9 cellular contexts compared by ENCODE assay signal in the genomic region with DNA sequence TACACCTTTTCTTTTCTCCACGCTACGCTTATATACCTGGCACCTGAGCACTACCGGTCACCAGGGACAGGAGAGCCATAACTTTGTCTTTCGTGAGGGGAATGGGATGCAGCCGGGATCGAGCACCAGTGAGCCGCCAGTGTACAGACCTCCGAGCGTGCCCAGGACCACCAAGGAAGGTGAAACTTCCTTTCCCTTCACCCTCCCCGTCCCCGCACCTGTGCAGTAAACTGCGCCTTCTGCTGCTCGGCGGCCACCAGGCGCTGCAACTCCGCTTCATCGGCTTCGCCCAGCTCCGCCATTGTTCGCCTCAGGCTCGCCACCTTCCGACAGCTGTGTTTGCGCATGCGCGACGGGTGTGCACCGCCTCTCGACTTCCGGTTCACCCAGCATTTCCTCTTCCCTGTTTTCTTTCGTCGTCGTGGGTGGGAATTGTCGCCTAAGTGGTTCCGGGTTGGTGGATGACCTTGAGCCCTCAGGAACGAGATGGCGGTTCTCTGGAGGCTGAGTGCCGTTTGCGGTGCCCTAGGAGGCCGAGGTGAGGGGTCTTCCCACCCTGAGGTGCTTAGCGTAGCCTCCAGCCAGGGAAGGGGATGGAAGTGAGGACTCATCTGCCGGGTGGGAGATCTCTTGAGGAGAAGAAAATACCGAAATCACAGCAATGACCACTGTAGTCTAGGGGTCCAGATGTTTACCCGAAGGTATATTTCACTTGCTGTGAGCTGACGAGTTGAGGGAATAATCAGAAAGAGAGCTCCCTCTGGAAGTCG. TPM values are rescaled to one million over a fixed set of nuclear protein-coding genes. Genes with fewer than 3 reads are reported as not detected.
DNase-seq lines count a peak whose midpoint lies in the region; ATAC-seq, FAIRE-seq and TF ChIP-seq lines count a peak whose summit lies in the region.
"Had no signal": no experiment of that assay in that cellular context is flagged by ENCODE, and none has a peak within 500 bp of the region (broad histone marks: within the 10 kb centered on the region; RNA-seq: fewer than 3 reads in every experiment).

A gene (plus strand): TSS at position 452 of the 770 bp plus-strand sequence. CDS start 35 bp downstream, at position 487.
A gene with protein sequence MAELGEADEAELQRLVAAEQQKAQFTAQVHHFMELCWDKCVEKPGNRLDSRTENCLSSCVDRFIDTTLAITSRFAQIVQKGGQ (minus strand): TSS at position 335 of the 770 bp plus-strand sequence. CDS start 33 bp downstream, at position 302.

- peak within 1 kb of the TSS; percentile 31 for H3K27ac ChIP-seq in smooth muscle cell (ENCODE audit: low read depth)

- peak within 1 kb of the TSS; percentile 99 for H3K4me2 ChIP-seq in smooth muscle cell

- peak; percentile 87 for ATAC-seq in GM18907 (IDR thresholded peaks at IDR 0.05; ENCODE audit: unreplicated experiment)
- peak; percentile 91 for ATAC-seq in HG03159 (IDR thresholded peaks at IDR 0.05; ENCODE audit: unreplicated experiment)

- H3K27me3 ChIP-seq in bronchial epithelial cell (ENCODE audit: control insufficient read depth, insufficient read depth, low read length) (no peaks in the 10 kb centered on the region), smooth muscle cell (ENCODE audit: low read depth) (no peaks in the 10 kb centered on the region)

- no peak for FAIRE-seq in bronchial epithelial cell (lab: Jason Lieb, UNC)
- FAIRE-seq: colon had no signal

- H3K4me1 ChIP-seq in smooth muscle cell (ENCODE audit: low read depth) = peaks cover 14% of the 10 kb centered on the region

- peak within 1 kb of the TSS; percentile 85 for H2AFZ ChIP-seq in smooth muscle cell (ENCODE audit: low read depth)

- H3K9me3 ChIP-seq in smooth muscle cell (replicated peaks; ENCODE audit: low read depth) = no peaks in the 10 kb centered on the region

- H3K4me3 ChIP-seq in WI38 (ENCODE audit: low read depth, low read length) (peak within 1 kb of the TSS; percentile 99), bronchial epithelial cell (ENCODE audit: low read depth, low read length) (peak within 1 kb of the TSS; percentile 92), smooth muscle cell (peak within 1 kb of the TSS; percentile 85)

- DNase-seq in AG08395 (ENCODE audit: low spot score) (peak; percentile 98), NCI-H2227 treated with DMSO at 0.1 percent for 48 hours (lab: John Stamatoyannopoulos, UW) (peak; percentile 96), bronchial epithelial cell (ENCODE audit: low read depth) (peak; percentile 92), iPS-NIHi11 (ENCODE audit: low spot score) (peak; percentile 99), smooth muscle cell (lab: John Stamatoyannopoulos, UW; ENCODE audit: unreplicated experiment) (peak; percentile 77)

- no peak for TF ChIP-seq CTCF in WI38 (IDR thresholded peaks at IDR 0.05; ENCODE audit: low read depth, low read length)
- TF ChIP-seq CTCF in bronchial epithelial cell (IDR thresholded peaks at IDR 0.05; ENCODE audit: insufficient read depth, low read length, severe bottlenecking) = peak; percentile 66
- peak; percentile 21 for TF ChIP-seq CTCF in smooth muscle cell (IDR thresholded peaks at IDR 0.05; ENCODE audit: borderline replicate concordance, insufficient read depth, poor library complexity, severe bottlenecking)

- peaks cover 43% of the 10 kb centered on the region for H3K79me2 ChIP-seq in smooth muscle cell (ENCODE audit: low read depth)

- H3K36me3 ChIP-seq in bronchial epithelial cell (ENCODE audit: control insufficient read depth, insufficient read depth, low read length) (peaks cover 11% of the 10 kb centered on the region), smooth muscle cell (ENCODE audit: low read depth) (peaks cover 18% of the 10 kb centered on the region)

- H4K20me1 ChIP-seq in smooth muscle cell (ENCODE audit: low read depth) = peaks cover 4% of the 10 kb centered on the region

- peak within 1 kb of the TSS; percentile 93 for H3K9ac ChIP-seq in smooth muscle cell (ENCODE audit: low read depth)

- WGBS in smooth muscle cell (ENCODE audit: low lambda C conversion rate) = under 1% methylated on average over 45 of the region's 45 CpGs

- H3F3A ChIP-seq in smooth muscle cell (ENCODE audit: low read depth) = peaks cover 21% of the 10 kb centered on the region

RNA-seq across cellular contexts. Expression of the first gene that starts in this region (rescaled TPM):
- 103 and 133 TPM in 2 replicates for total RNA-seq in bronchial epithelial cell
- total RNA-seq in smooth muscle cell = 91.6 and 120 TPM in 2 replicates
- 95.9 and 103 TPM in 2 replicates for polyA plus RNA-seq in smooth muscle cell

RNA-seq across cellular contexts. Expression of the second gene that starts in this region (rescaled TPM):
- total RNA-seq in bronchial epithelial cell (66.3 and 78.6 TPM in 2 replicates), smooth muscle cell (31.9 and 55.7 TPM in 2 replicates)
- 79.8 and 87.5 TPM in 2 replicates for polyA plus RNA-seq in smooth muscle cell

Comparison
In these comparisons a context has a peak if more than half of its experiments do, and no peak if none do; other contexts are left out.
1. Peak in every context shown above with its lines: DNase-seq, ATAC-seq, H3K4me3 ChIP-seq and H3K27ac ChIP-seq.